8 cellular contexts compared by ENCODE assay signal in the genomic region with DNA sequence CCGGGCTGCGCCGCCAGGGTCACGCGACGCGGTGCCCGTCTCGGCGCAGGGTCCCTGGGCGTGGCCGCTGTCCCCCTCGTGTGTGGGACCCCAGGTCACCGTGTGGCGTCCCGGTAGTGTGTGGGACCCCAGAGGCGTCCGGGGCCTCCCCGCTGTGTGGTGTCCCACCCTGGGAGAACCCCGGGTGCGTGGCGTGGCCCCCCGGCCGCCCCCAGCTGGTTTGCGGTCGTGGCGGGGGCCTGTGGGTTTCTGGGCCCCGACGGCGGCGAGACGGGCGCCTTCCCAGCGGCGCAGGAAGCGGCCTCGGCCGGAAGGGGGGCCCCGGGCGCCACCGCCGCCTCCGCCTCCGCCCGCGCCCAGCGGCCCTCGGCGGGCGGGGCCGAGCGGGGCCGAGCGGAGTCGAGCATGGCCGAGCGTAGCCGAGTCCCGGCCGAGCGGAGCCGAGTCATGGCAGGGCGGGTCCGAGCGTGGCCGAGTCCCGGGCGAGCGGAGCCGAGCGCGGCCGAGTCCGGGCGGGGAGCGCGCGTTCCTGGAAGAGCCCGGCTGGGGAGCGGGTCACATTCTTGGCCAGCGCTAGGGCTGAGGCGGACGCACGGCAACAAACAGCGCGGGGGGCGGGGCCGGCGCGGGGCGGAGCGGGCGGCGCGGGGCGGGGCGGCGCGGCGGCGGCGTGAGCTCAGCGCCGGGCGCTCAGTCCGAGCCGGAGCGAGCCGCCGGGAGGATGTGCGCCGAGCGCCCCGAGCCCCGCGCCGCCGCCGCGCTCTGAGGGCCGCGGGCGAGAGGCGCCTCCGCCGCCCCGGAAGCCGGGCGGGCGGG. TPM values are rescaled to one million over a fixed set of nuclear protein-coding genes. Genes with fewer than 3 reads are reported as not detected.
DNase-seq lines count a peak whose midpoint lies in the region; ATAC-seq and TF ChIP-seq lines count a peak whose summit lies in the region.

No MANE protein-coding gene starts in this region.

- peak overlapping the region; percentile 64 for H3K4me3 ChIP-seq in GM23338
- peak overlapping the region; percentile 47 to 80 (median 62) for H3K4me3 ChIP-seq in fibroblast of lung (replicated peaks in 1 of 4; ENCODE audit: control extremely low read depth in 1 of 4, insufficient read depth in 1 of 4, low read depth in 3 of 4, low read length in 4 of 4)

- H3K9ac ChIP-seq in fibroblast of lung (ENCODE audit: insufficient read depth, low read length), result peak overlapping the region; percentile 99

- H3K9me2 ChIP-seq in GM23338 (ENCODE audit: insufficient read depth), result no peaks in the 10 kb centered on the region

- H3K4me2 ChIP-seq in GM23338 (peak overlapping the region; percentile 88), fibroblast of lung (ENCODE audit: extremely low read depth, insufficient read depth, low read length) (peak overlapping the region; percentile 95)

- no peak overlapping the region; the same call in 1 of the 2 replicates for H3K27ac ChIP-seq in GM23338 (ENCODE audit: low read depth)
- H3K27ac ChIP-seq in fibroblast of lung (ENCODE audit: insufficient read depth, low read length), result peak overlapping the region; percentile 97

- TF ChIP-seq CTCF in GM23338 (conservative IDR thresholded peaks at IDR 0.05; ENCODE audit: low read depth in 2 of 2) (no peak), fibroblast of lung (conservative IDR thresholded peaks at IDR 0.05 in 1 of 2, IDR thresholded peaks at IDR 0.05 in 1 of 2; ENCODE audit: low read depth in 1 of 2, low read length in 2 of 2) (no peak)

- H2AFZ ChIP-seq in GM23338 (no peak overlapping the region), fibroblast of lung (ENCODE audit: low read length) (peak overlapping the region; percentile 35)

- H3K27me3 ChIP-seq in GM23338 (ENCODE audit: insufficient read depth) (no peaks in the 10 kb centered on the region), fibroblast of lung (ENCODE audit: control insufficient read depth, insufficient read depth, low read length) (no peaks in the 10 kb centered on the region)

- H3K4me3 Mint-ChIP-seq in GM23338, result peak overlapping the region; percentile 56; the same call in 2 of the 3 replicates
- no peak overlapping the region for H3K4me3 Mint-ChIP-seq in activated T-helper 17 cell treated with anti-CD3 and anti-CD28 coated beads, Interleukin-2, amount 50 U/mL, for 72 hours
- H3K4me3 Mint-ChIP-seq in naive thymus-derived CD8-positive, alpha-beta T cell, result peak overlapping the region in 9 of 10 donors; percentile 30 to 88 (median 61)
- H3K4me3 Mint-ChIP-seq in stimulated activated memory B cell treated with anti-CD40 and anti-IgM and Interleukin-4, amounts not matched to agents 10 μg/mL and 1 μg/mL and 100 μg/mL, for 72 hours, result peak overlapping the region; percentile 75

- DNase-seq in EH (ENCODE audit: low read depth), result peak; percentile 97
- DNase-seq in GM23338 (ENCODE audit: low spot score), result peak; percentile 97
- peak; percentile 91 to 93 for DNase-seq in Kasumi-1 (lab: John Stamatoyannopoulos, UW)
- peak; percentile 94 for DNase-seq in RPMI7951 (ENCODE audit: low read depth)
- peak; percentile 92 to 96 for DNase-seq in fibroblast of lung (ENCODE audit: low read depth in 2 of 2)
- DNase-seq in naive thymus-derived CD8-positive, alpha-beta T cell, result peak; percentile 90 to 96 (median 94)

- H3K4me1 ChIP-seq in GM23338 (ENCODE audit: insufficient read depth), result peaks cover 32% of the 10 kb centered on the region; the same call in 1 of the 2 replicates
- peaks cover 9% of the 10 kb centered on the region for H3K4me1 ChIP-seq in fibroblast of lung (ENCODE audit: control insufficient read depth, extremely low read depth, insufficient read depth, low read length)

- H3K27me3 Mint-ChIP-seq in GM23338 (ENCODE audit: insufficient read depth, low read depth, poor library complexity), result peaks cover 13% of the 10 kb centered on the region
- H3K27me3 Mint-ChIP-seq in activated T-helper 17 cell treated with anti-CD3 and anti-CD28 coated beads, Interleukin-2, amount 50 U/mL, for 72 hours, result no peaks in the 10 kb centered on the region
- H3K27me3 Mint-ChIP-seq in naive thymus-derived CD8-positive, alpha-beta T cell, result no peaks in the 10 kb centered on the region
- H3K27me3 Mint-ChIP-seq in stimulated activated memory B cell treated with anti-CD40 and anti-IgM and Interleukin-4, amounts not matched to agents 10 μg/mL and 1 μg/mL and 100 μg/mL, for 72 hours, result no peaks in the 10 kb centered on the region

- POLR2A ChIA-PET in naive thymus-derived CD8-positive, alpha-beta T cell (lab: Charles Lee), result interaction anchor here (0.5 to 20.9 kb wide), 13 partner anchors 10 to 725 kb away, joined by 3 to 388 read pairs (median 5); a partner anchor contains a TSS

- H3K27ac Mint-ChIP-seq in GM23338, result no peak overlapping the region
- H3K27ac Mint-ChIP-seq in activated T-helper 17 cell treated with anti-CD3 and anti-CD28 coated beads, Interleukin-2, amount 50 U/mL, for 72 hours, result no peak overlapping the region
- H3K27ac Mint-ChIP-seq in naive thymus-derived CD8-positive, alpha-beta T cell, result peak overlapping the region in 5 of 10 donors; percentile 33 to 92 (median 62)
- H3K27ac Mint-ChIP-seq in stimulated activated memory B cell treated with anti-CD40 and anti-IgM and Interleukin-4, amounts not matched to agents 10 μg/mL and 1 μg/mL and 100 μg/mL, for 72 hours, result no peak overlapping the region

- H3K36me3 ChIP-seq in GM23338 (ENCODE audit: insufficient read depth), result no peaks in the 10 kb centered on the region
- peaks cover 9% of the 10 kb centered on the region for H3K36me3 ChIP-seq in fibroblast of lung (ENCODE audit: control insufficient read depth, insufficient read depth, low read length)

- H3K36me3 Mint-ChIP-seq in GM23338 (ENCODE audit: low read depth), result peaks cover 10% of the 10 kb centered on the region
- peaks cover 37% of the 10 kb centered on the region for H3K36me3 Mint-ChIP-seq in activated T-helper 17 cell treated with anti-CD3 and anti-CD28 coated beads, Interleukin-2, amount 50 U/mL, for 72 hours (ENCODE audit: low read depth)
- H3K36me3 Mint-ChIP-seq in naive thymus-derived CD8-positive, alpha-beta T cell, result peaks cover 0 to 8% (median 0%) of the 10 kb centered on the region in 3 donors
- peaks cover 7% of the 10 kb centered on the region for H3K36me3 Mint-ChIP-seq in stimulated activated memory B cell treated with anti-CD40 and anti-IgM and Interleukin-4, amounts not matched to agents 10 μg/mL and 1 μg/mL and 100 μg/mL, for 72 hours

- H3K9me3 Mint-ChIP-seq in GM23338, result no peaks in the 10 kb centered on the region; the same call in 2 of the 3 replicates
- H3K9me3 Mint-ChIP-seq in activated T-helper 17 cell treated with anti-CD3 and anti-CD28 coated beads, Interleukin-2, amount 50 U/mL, for 72 hours, result no peaks in the 10 kb centered on the region
- H3K9me3 Mint-ChIP-seq in naive thymus-derived CD8-positive, alpha-beta T cell, result no peaks in the 10 kb centered on the region
- H3K9me3 Mint-ChIP-seq in stimulated activated memory B cell treated with anti-CD40 and anti-IgM and Interleukin-4, amounts not matched to agents 10 μg/mL and 1 μg/mL and 100 μg/mL, for 72 hours, result no peaks in the 10 kb centered on the region

- peaks cover 38% of the 10 kb centered on the region for H3K79me2 ChIP-seq in GM23338 (replicated peaks; ENCODE audit: insufficient read depth)
- peaks cover 39% of the 10 kb centered on the region for H3K79me2 ChIP-seq in fibroblast of lung (ENCODE audit: control insufficient read depth, insufficient read depth, low read length)

- no peaks in the 10 kb centered on the region for H3K9me3 ChIP-seq in fibroblast of lung (ENCODE audit: control insufficient read depth, insufficient read depth, low read depth, low read length)

- H3F3A ChIP-seq in GM23338 (replicated peaks; ENCODE audit: low read depth), result peaks cover 10% of the 10 kb centered on the region; the same call in 1 of the 2 replicates

- peaks cover 28% of the 10 kb centered on the region for H3K4me1 Mint-ChIP-seq in GM23338
- H3K4me1 Mint-ChIP-seq in activated T-helper 17 cell treated with anti-CD3 and anti-CD28 coated beads, Interleukin-2, amount 50 U/mL, for 72 hours, result peaks cover 9% of the 10 kb centered on the region
- H3K4me1 Mint-ChIP-seq in naive thymus-derived CD8-positive, alpha-beta T cell, result peaks cover 22 to 39% (median 25%) of the 10 kb centered on the region in 4 donors
- peaks cover 41% of the 10 kb centered on the region for H3K4me1 Mint-ChIP-seq in stimulated activated memory B cell treated with anti-CD40 and anti-IgM and Interleukin-4, amounts not matched to agents 10 μg/mL and 1 μg/mL and 100 μg/mL, for 72 hours

- H4K20me1 ChIP-seq in GM23338 (replicated peaks; ENCODE audit: insufficient read depth) (peaks cover 20% of the 10 kb centered on the region), fibroblast of lung (ENCODE audit: control insufficient read depth, extremely low read depth, insufficient read depth, low read length) (peaks cover 4% of the 10 kb centered on the region)

- ATAC-seq in GM23338, result peak; percentile 57
- ATAC-seq in activated T-helper 17 cell treated with anti-CD3 and anti-CD28 coated beads, Interleukin-2, amount 50 U/mL, for 72 hours (replicated peaks), result peak; percentile 87
- peak; percentile 75 for ATAC-seq in naive thymus-derived CD8-positive, alpha-beta T cell
- ATAC-seq in stimulated activated memory B cell treated with anti-CD40 and anti-IgM and Interleukin-4, amounts not matched to agents 10 μg/mL and 1 μg/mL and 100 μg/mL, for 72 hours, result peak; percentile 93

RNA-seq across cellular contexts. Expression of a gene that starts 0.6 kb away (rescaled TPM):
- total RNA-seq in GM23338 (2014; rRNA removed; shearing (Covaris generic)), result 62.8 and 66.8 TPM in 2 replicates
- polyA plus RNA-seq in GM23338 (2016; fragmentation: Nextera tagmentation; extraction: Ambion mirVana), result 9.3 and 10.4 TPM in 2 replicates
- total RNA-seq in RPMI7951 (2014; rRNA removed; shearing (Covaris generic)), result 3.5 and 7.7 TPM in 2 replicates
- 10 to 100 TPM; 39.5 to 52.1 TPM for total RNA-seq in activated T-helper 17 cell treated with anti-CD3 and anti-CD28 coated beads, Interleukin-2, amount 50 U/mL, for 72 hours
- 18.0 and 21.8 TPM in 2 replicates for total RNA-seq in fibroblast of lung
- 11.6 and 18.3 TPM in 2 replicates for polyA plus RNA-seq in fibroblast of lung
- polyA plus RNA-seq in fibroblast of lung (2012), result 30.8 and 38.0 TPM in 2 replicates
- 18.0 and 19.2 TPM in 2 replicates for polyA minus RNA-seq in fibroblast of lung (ENCODE audit: low replicate concordance)
- 100 to 1,000 TPM in 1 of 2 experiments, 10 to 100 TPM in 1; 98.3 to 105 TPM for total RNA-seq in naive thymus-derived CD8-positive, alpha-beta T cell
- polyA plus RNA-seq in naive thymus-derived CD8-positive, alpha-beta T cell, result under 1 TPM; 0.30 to 0.80 (median 0.53) TPM

RNA-seq across cellular contexts. Expression of a gene that starts 33.0 kb away (rescaled TPM):
- total RNA-seq in GM23338 (2014; rRNA removed; shearing (Covaris generic)), result 54.3 and 79.1 TPM in 2 replicates
- polyA plus RNA-seq in GM23338 (2016; fragmentation: Nextera tagmentation; extraction: Ambion mirVana) (167 and 173 TPM in 2 replicates), fibroblast of lung (8.2 and 9.7 TPM in 2 replicates)
- total RNA-seq in RPMI7951 (2014; rRNA removed; shearing (Covaris generic)), result 30.3 and 38.3 TPM in 2 replicates
- total RNA-seq in activated T-helper 17 cell treated with anti-CD3 and anti-CD28 coated beads, Interleukin-2, amount 50 U/mL, for 72 hours, result 10 to 100 TPM; 56.7 to 68.3 TPM
- 21.5 and 23.1 TPM in 2 replicates for total RNA-seq in fibroblast of lung
- 39.4 and 46.3 TPM in 2 replicates for polyA plus RNA-seq in fibroblast of lung (2012)
- 6.5 and 10.0 TPM in 2 replicates for polyA minus RNA-seq in fibroblast of lung (ENCODE audit: low replicate concordance)
- 10 to 100 TPM; 39.4 to 49.3 TPM for total RNA-seq in naive thymus-derived CD8-positive, alpha-beta T cell
- 10 to 100 TPM; 70.1 to 76.6 (median 74.9) TPM for polyA plus RNA-seq in naive thymus-derived CD8-positive, alpha-beta T cell
